Comparison of ENCODE assay signal across 14 cellular contexts in the genomic region with DNA sequence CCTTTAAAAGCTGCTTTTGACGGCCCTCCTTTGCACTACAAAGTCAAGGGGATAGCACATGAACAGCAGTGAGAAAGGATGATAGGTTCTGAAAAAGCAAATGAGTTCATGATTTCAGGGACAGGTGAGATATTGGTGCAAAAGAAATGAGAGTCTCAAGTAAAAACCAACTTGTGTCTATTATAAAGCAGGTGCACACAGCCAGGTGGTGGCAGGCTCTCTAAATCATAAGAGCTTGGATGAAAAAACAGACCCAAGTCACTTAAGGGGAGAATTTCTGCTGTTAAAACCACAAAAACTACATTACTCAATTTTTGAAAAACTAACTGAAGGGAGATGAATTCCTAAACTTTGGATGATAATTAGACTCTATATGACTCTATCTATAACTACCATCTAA.
DNase-seq lines count a peak whose midpoint lies in the region; ATAC-seq and TF ChIP-seq lines count a peak whose summit lies in the region.
"Had no signal": no experiment of that assay in that cellular context is flagged by ENCODE, and none has a peak within 500 bp of the region (broad histone marks: within the 10 kb centered on the region; RNA-seq: fewer than 3 reads in every experiment).

No MANE protein-coding gene starts in this region.

- H3K9me3 ChIP-seq in OCI-LY7 (ENCODE audit: low read length): no peaks in the 10 kb centered on the region
- no peaks in the 10 kb centered on the region for H3K9me3 ChIP-seq in thyroid gland

- no peaks in the 10 kb centered on the region for H3K79me2 ChIP-seq in OCI-LY7 (ENCODE audit: insufficient read depth, low read depth, low read length)

- no peaks in the 10 kb centered on the region for H3K27me3 ChIP-seq in thyroid gland

- H3K27me3 Mint-ChIP-seq in stimulated activated naive CD8-positive, alpha-beta T cell treated with anti-CD3 and anti-CD28 coated beads, Interleukin-15, amount 100 ng/mL, for 72 hours: peaks cover 9% of the 10 kb centered on the region

- intact Hi-C loops in OCI-LY7 (cut with micrococcal nuclease; ENCODE audit: unreplicated experiment): no loop called here
- intact Hi-C loops in thyroid gland (cut with DNase I): no loop called here

- no peaks in the 10 kb centered on the region for H3K4me1 Mint-ChIP-seq in stimulated activated naive CD8-positive, alpha-beta T cell treated with anti-CD3 and anti-CD28 coated beads, Interleukin-15, amount 100 ng/mL, for 72 hours
- H3K4me1 Mint-ChIP-seq: CD4-positive, CD25-positive, alpha-beta regulatory T cell; IgD-negative memory B cell had no signal

- H4K20me1 ChIP-seq in OCI-LY7 (ENCODE audit: insufficient read depth, low read length): no peaks in the 10 kb centered on the region

- no peaks in the 10 kb centered on the region for H3K9me2 ChIP-seq in OCI-LY7 (ENCODE audit: insufficient read depth, low read length)

- TF ChIP-seq CTCF in OCI-LY7 (conservative IDR thresholded peaks at IDR 0.05; ENCODE audit: low read length) (no peak), thyroid gland (IDR thresholded peaks at IDR 0.05) (peak in 4 of 6 experiments; percentile 28 to 35 (median 33))

- POLR2A ChIA-PET in OCI-LY7 (lab: Charles Lee): interaction anchor here (0.6 kb wide), 1 partner anchor 10 kb away, joined by 3 read pairs; no protein-coding TSS in a partner anchor

- CTCF ChIA-PET in OCI-LY7 (lab: Charles Lee; ENCODE audit: unreplicated experiment): no interaction called here

- H3K36me3 ChIP-seq in OCI-LY7 (ENCODE audit: insufficient read depth, low read length) (no peaks in the 10 kb centered on the region), thyroid gland (no peaks in the 10 kb centered on the region)

- H3K27ac Mint-ChIP-seq in stimulated activated naive CD8-positive, alpha-beta T cell treated with anti-CD3 and anti-CD28 coated beads, Interleukin-15, amount 100 ng/mL, for 72 hours: no peak overlapping the region
- H3K27ac Mint-ChIP-seq: CD4-positive, CD25-positive, alpha-beta regulatory T cell; GM23338; IgD-negative memory B cell had no signal

- no peak overlapping the region for H3K4me2 ChIP-seq in OCI-LY7 (ENCODE audit: low read length)
- H3K4me2 ChIP-seq: GM23338 had no signal

- H2AFZ ChIP-seq in OCI-LY7 (ENCODE audit: low read length): no peak overlapping the region
- H2AFZ ChIP-seq: GM23338 had no signal

- H3K4me3 Mint-ChIP-seq in stimulated activated naive CD8-positive, alpha-beta T cell treated with anti-CD3 and anti-CD28 coated beads, Interleukin-15, amount 100 ng/mL, for 72 hours: no peak overlapping the region
- H3K4me3 Mint-ChIP-seq: CD4-positive, CD25-positive, alpha-beta regulatory T cell; GM23338; H9; IgD-negative memory B cell had no signal

- H3K9me3 Mint-ChIP-seq in stimulated activated naive CD8-positive, alpha-beta T cell treated with anti-CD3 and anti-CD28 coated beads, Interleukin-15, amount 100 ng/mL, for 72 hours: no peaks in the 10 kb centered on the region
- H3K9me3 Mint-ChIP-seq: GM23338, H9 had no signal

- DNase-seq in NCI-H2107 treated with DMSO at 0.1 percent for 48 hours (lab: John Stamatoyannopoulos, UW; ENCODE audit: unreplicated experiment) (peak; percentile 5), NCI-H2107 (lab: John Stamatoyannopoulos, UW) (no peak), DMS79 treated with DMSO at 0.1 percent for 48 hours (lab: John Stamatoyannopoulos, UW) (peak; percentile 22), OCI-LY7 (ENCODE audit: low spot score) (peak; percentile 11), thyroid gland (peak; percentile 55 to 59), C1 segment of cervical spinal cord (lab: John Stamatoyannopoulos, UW) (no peak)
- DNase-seq in stimulated activated naive CD8-positive, alpha-beta T cell treated with anti-CD3 and anti-CD28 coated beads, Interleukin-15, amount 100 ng/mL, for 72 hours: no peak
- DNase-seq: CD4-positive, CD25-positive, alpha-beta regulatory T cell; DMS53; H9 had no signal

- ATAC-seq in stimulated activated naive CD8-positive, alpha-beta T cell treated with anti-CD3 and anti-CD28 coated beads, Interleukin-15, amount 100 ng/mL, for 72 hours: no peak
- ATAC-seq: GM12878, GM23338 had no signal

- no TSS peak for BruUV-seq in OCI-LY7 (replicated peaks; lab: Mats Ljungman, UMichigan)

- H3K27ac ChIP-seq in OCI-LY7 (ENCODE audit: low read depth, low read length, poor library complexity, severe bottlenecking) (no peak overlapping the region), thyroid gland (peak overlapping the region in 2 of 3 donors; percentile 29 to 58)
- H3K27ac ChIP-seq: 22Rv1 had no signal

- no peak for TF ChIP-seq POLR2A in thyroid gland (IDR thresholded peaks at IDR 0.05)

- no peak overlapping the region for H3K4me3 ChIP-seq in OCI-LY7 (ENCODE audit: low read depth, low read length, poor library complexity, severe bottlenecking)
- no peak overlapping the region for H3K4me3 ChIP-seq in thyroid gland (replicated peaks in 1 of 3)
- H3K4me3 ChIP-seq: GM12878, GM23338 had no signal

- H3K4me1 ChIP-seq in OCI-LY7 (ENCODE audit: insufficient read depth, low read length, poor library complexity, severe bottlenecking): no peaks in the 10 kb centered on the region
- peaks cover 11 to 20% of the 10 kb centered on the region in 2 donors for H3K4me1 ChIP-seq in thyroid gland

- WGBS in thyroid gland, 2 donors: 57 to 58% methylated on average over 1 of the region's 1 CpG

Comparison
In these comparisons a context has a peak if more than half of its experiments do, and no peak if none do; other contexts are left out.
1. DNase-seq: peak in NCI-H2107 treated with DMSO at 0.1 percent for 48 hours (single experiment), DMS79 treated with DMSO at 0.1 percent for 48 hours (single experiment), OCI-LY7 (single experiment) and thyroid gland (2 of 2); none in NCI-H2107 (single experiment), stimulated activated naive CD8-positive, alpha-beta T cell treated with anti-CD3 and anti-CD28 coated beads, Interleukin-15, amount 100 ng/mL, for 72 hours (0 of 2) and C1 segment of cervical spinal cord (0 of 14).